In the genomic region with DNA sequence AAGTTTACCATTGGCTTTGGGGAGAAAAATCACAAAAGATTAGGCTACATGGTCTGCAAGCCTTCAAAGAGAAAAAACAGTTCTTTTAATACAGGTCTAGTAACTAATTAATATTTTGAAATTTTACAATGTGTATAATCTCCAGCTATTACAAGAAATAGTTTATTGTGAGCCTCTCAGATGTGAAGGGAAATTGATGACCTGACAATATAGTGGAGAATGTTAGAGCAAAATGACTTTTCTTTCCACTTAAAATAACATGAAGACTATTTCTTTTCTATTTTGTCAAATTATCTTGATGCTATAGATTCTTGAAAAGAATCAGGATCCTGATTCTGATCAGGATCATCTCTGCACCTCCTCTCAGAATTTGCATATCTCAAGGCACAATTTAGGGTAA, we compare ENCODE assay signal across 2 cellular contexts.
TF ChIP-seq lines count a peak whose summit lies in the region.

No MANE protein-coding gene starts in this region.

TF ChIP-seq in HepG2, 621 proteins besides CTCF, POLR2A, EP300 and RAD21:
- TF ChIP-seq MAFK (conservative IDR thresholded peaks at IDR 0.05 in 1 of 2, IDR thresholded peaks at IDR 0.05 in 1 of 2; ENCODE audit: low read length in 2 of 2) (peak; percentile 36 to 64; a peak in 3 of 4 replicates), SATB2 (CRISPR knock-in tag; IDR thresholded peaks at IDR 0.05) (no peak), MAFF (IDR thresholded peaks at IDR 0.05; ENCODE audit: low read depth, low read length) (peak; percentile 68)

TF ChIP-seq in IMR-90, 13 proteins besides CTCF, POLR2A, EP300 and RAD21:
- TF ChIP-seq MAFK (IDR thresholded peaks at IDR 0.05; ENCODE audit: low read depth, low read length) (peak; percentile 51; the same call in 1 of the 2 replicates), FOS (IDR thresholded peaks at IDR 0.05; ENCODE audit: low read depth, low read length) (no peak), SMC3 (IDR thresholded peaks at IDR 0.05; ENCODE audit: low read depth, low read length) (no peak), NFE2L2 (IDR thresholded peaks at IDR 0.05; ENCODE audit: low read depth, low read length) (no peak), RFX5 (IDR thresholded peaks at IDR 0.05; ENCODE audit: low read depth, low read length) (no peak)
